ENCODE assay signal across 10 cellular contexts in genomic region chr22:38941488-38941987, GRCh38. TPM values are rescaled to one million over a fixed set of nuclear protein-coding genes. Genes with fewer than 3 reads are reported as not detected.
A peak's percentile ranks its signal among the peaks of the same experiment; 100 is the strongest.
DNase-seq lines count a peak whose midpoint lies in the region; ATAC-seq and TF ChIP-seq lines count a peak whose summit lies in the region.
"Had no signal": no experiment of that assay in that cellular context is flagged by ENCODE, and none has a peak within 500 bp of the region (broad histone marks: within the 10 kb centered on the region; RNA-seq: fewer than 3 reads in every experiment).

No MANE protein-coding gene starts in this region.

- no peaks in the 10 kb centered on the region for H4K20me1 ChIP-seq in H9 (ENCODE audit: control insufficient read depth, insufficient read depth, insufficient read length)

- H3K9me3 ChIP-seq in H9 (ENCODE audit: control insufficient read depth, low read depth, low read length) (no peaks in the 10 kb centered on the region), SJCRH30 (replicated peaks) (no peaks in the 10 kb centered on the region)
- H3K9me3 ChIP-seq: heart left ventricle, SJSA1 had no signal

- no peak overlapping the region for H2BK20ac ChIP-seq in H9 (ENCODE audit: low read depth, low read length, poor library complexity, severe bottlenecking)

- H4K91ac ChIP-seq in H9 (ENCODE audit: insufficient read length, low read depth, low read length), result no peak overlapping the region

- H3K27ac ChIP-seq in H9 (ENCODE audit: insufficient read length, low read depth, low read length), result no peak overlapping the region
- H3K27ac ChIP-seq in SJCRH30, result no peak overlapping the region
- H3K27ac ChIP-seq: SJSA1 had no signal

- peaks cover 35% of the 10 kb centered on the region for H3K4me1 Mint-ChIP-seq in activated T-cell treated with anti-CD3 and anti-CD28 coated beads, Interleukin-2, amount 50 U/mL, for 24 hours (ENCODE audit: low read depth)
- H3K4me1 Mint-ChIP-seq in H9, result peaks cover 10 to 15% of the 10 kb centered on the region in 2 experiments

- DNase-seq in activated effector memory CD4-positive, alpha-beta T cell treated with anti-CD3 and anti-CD28 coated beads, Interleukin-2, amount 50 U/mL, for 16 hours, result peak; percentile 89
- no peak for DNase-seq in activated effector memory CD4-positive, alpha-beta T cell treated with Interleukin-2 at 50 U/mL for 16 hours
- DNase-seq in activated T-cell treated with anti-CD3 and anti-CD28 coated beads, Interleukin-2, amount 50 U/mL, for 24 hours, result peak; percentile 74
- peak; percentile 73 to 78 for DNase-seq in stimulated activated CD4-positive, alpha-beta T cell treated with anti-CD3 and anti-CD28 coated beads, Interleukin-2, amount 100 ng/mL, for 24 hours
- DNase-seq in H9 (no peak), SJCRH30 (no peak), COR-L47 (lab: John Stamatoyannopoulos, UW) (no peak)
- DNase-seq: heart left ventricle had no signal

- peaks cover 54% of the 10 kb centered on the region for H3K27me3 Mint-ChIP-seq in activated T-cell treated with anti-CD3 and anti-CD28 coated beads, Interleukin-2, amount 50 U/mL, for 24 hours
- H3K27me3 Mint-ChIP-seq in H9 (ENCODE audit: low read depth), result peaks cover 30% of the 10 kb centered on the region

- H2BK120ac ChIP-seq in H9 (ENCODE audit: low read depth, low read length, poor library complexity, severe bottlenecking), result no peak overlapping the region

- no CpG with 5 or more reads among the region's 13 CpGs for WGBS in H9 (ENCODE audit: extremely low coverage, insufficient read length, low lambda C conversion rate)

- H3K56ac ChIP-seq in H9 (ENCODE audit: insufficient read length, low read depth, low read length), result no peak overlapping the region

- H2AFZ ChIP-seq in H9 (ENCODE audit: low read length), result no peak overlapping the region

- no peaks in the 10 kb centered on the region for H3K36me3 ChIP-seq in SJCRH30
- H3K36me3 ChIP-seq: heart left ventricle, SJSA1 had no signal

- no peak overlapping the region for H3K18ac ChIP-seq in H9 (ENCODE audit: insufficient read length, low read depth, low read length)

- no peak overlapping the region for H4K5ac ChIP-seq in H9 (ENCODE audit: insufficient read length, low read depth, low read length)

- H3K79me2 ChIP-seq in H9 (ENCODE audit: insufficient read depth, low read length), result no peaks in the 10 kb centered on the region

- peak; percentile 77 for ATAC-seq in HG03439 (IDR thresholded peaks at IDR 0.05; ENCODE audit: unreplicated experiment)

- no peak overlapping the region for H2BK12ac ChIP-seq in H9 (ENCODE audit: insufficient read length, low read depth, low read length)

- H3K9me3 Mint-ChIP-seq in activated T-cell treated with anti-CD3 and anti-CD28 coated beads, Interleukin-2, amount 50 U/mL, for 24 hours, result no peaks in the 10 kb centered on the region
- peaks cover 0 to 5% of the 10 kb centered on the region in 2 experiments; a peak in 2 of 5 replicates for H3K9me3 Mint-ChIP-seq in H9

- no peak overlapping the region for H2BK5ac ChIP-seq in H9 (ENCODE audit: insufficient read length, low read length)

- no peak overlapping the region for H2AK5ac ChIP-seq in H9 (ENCODE audit: insufficient read length, low read length)

- H3K4me2 ChIP-seq in H9 (ENCODE audit: insufficient read depth, insufficient read length, low read length), result no peak overlapping the region

- H3K79me1 ChIP-seq in H9 (ENCODE audit: insufficient read depth, low read depth, low read length, poor library complexity, severe bottlenecking), result no peaks in the 10 kb centered on the region

- H4K8ac ChIP-seq in H9 (replicated peaks; ENCODE audit: insufficient read length, low read depth, low read length), result no peak overlapping the region

- H2BK15ac ChIP-seq in H9 (ENCODE audit: low read depth, low read length), result no peak overlapping the region

- no peak overlapping the region for H3K4me3 ChIP-seq in SJCRH30
- H3K4me3 ChIP-seq: SJSA1 had no signal

- no peak overlapping the region for H3K9ac ChIP-seq in H9 (ENCODE audit: extremely low read depth, insufficient read length, low read length)

- no peaks in the 10 kb centered on the region for H3K36me3 Mint-ChIP-seq in activated T-cell treated with anti-CD3 and anti-CD28 coated beads, Interleukin-2, amount 50 U/mL, for 24 hours (ENCODE audit: low read depth)
- no peaks in the 10 kb centered on the region for H3K36me3 Mint-ChIP-seq in H9 (ENCODE audit: insufficient read depth in 1 of 3, low read depth in 3 of 3)

- no peak overlapping the region for H3K4ac ChIP-seq in H9 (ENCODE audit: low read depth, low read length)

- H3K27me3 ChIP-seq in H9 (ENCODE audit: insufficient read depth, low read length) (no peaks in the 10 kb centered on the region), SJCRH30 (no peaks in the 10 kb centered on the region)

- no peak for TF ChIP-seq CTCF in H9 (conservative IDR thresholded peaks at IDR 0.05)

- H3K14ac ChIP-seq in H9 (ENCODE audit: insufficient read depth, low read length), result no peak overlapping the region

- H3K4me3 Mint-ChIP-seq in activated T-cell treated with anti-CD3 and anti-CD28 coated beads, Interleukin-2, amount 50 U/mL, for 24 hours, result peak overlapping the region; percentile 60
- no peak overlapping the region for H3K4me3 Mint-ChIP-seq in H9

- H3K4me1 ChIP-seq in H9 (ENCODE audit: insufficient read depth, low read length) (no peaks in the 10 kb centered on the region), SJCRH30 (no peaks in the 10 kb centered on the region)
- H3K4me1 ChIP-seq: SJSA1 had no signal

- H3K27ac Mint-ChIP-seq in activated T-cell treated with anti-CD3 and anti-CD28 coated beads, Interleukin-2, amount 50 U/mL, for 24 hours, result peak overlapping the region; percentile 94
- H3K27ac Mint-ChIP-seq in H9, result no peak overlapping the region

- H3T11ph ChIP-seq in H9 (ENCODE audit: low read length), result no peak overlapping the region

- H3K23ac ChIP-seq in H9 (ENCODE audit: insufficient read length, low read depth, low read length), result no peak overlapping the region

- H3K23me2 ChIP-seq in H9 (ENCODE audit: insufficient read length, low read depth, low read length, poor library complexity, severe bottlenecking), result no peaks in the 10 kb centered on the region

RNA-seq across cellular contexts. Expression of gene APOBEC3A, which starts 15.9 kb away (rescaled TPM):
- not detected in 2 replicates for total RNA-seq in H9 (2021)
- total RNA-seq in SJCRH30 (2014; rRNA removed; shearing (Covaris generic)), result not detected in 2 replicates
- total RNA-seq: SJSA1 had no signal

RNA-seq across cellular contexts. Expression of gene APOBEC3B, which starts 40.6 kb away (rescaled TPM):
- total RNA-seq in H9 (2021), result 28.1 and 29.0 TPM in 2 replicates
- 15.8 and 16.6 TPM in 2 replicates for total RNA-seq in SJCRH30 (2014; rRNA removed; shearing (Covaris generic))

Comparison
In these comparisons a context has a peak if more than half of its experiments do, and no peak if none do; other contexts are left out.
1. DNase-seq: peak in activated effector memory CD4-positive, alpha-beta T cell treated with anti-CD3 and anti-CD28 coated beads, Interleukin-2, amount 50 U/mL, for 16 hours (single experiment), activated T-cell treated with anti-CD3 and anti-CD28 coated beads, Interleukin-2, amount 50 U/mL, for 24 hours (single experiment) and stimulated activated CD4-positive, alpha-beta T cell treated with anti-CD3 and anti-CD28 coated beads, Interleukin-2, amount 100 ng/mL, for 24 hours (2 of 2); none in activated effector memory CD4-positive, alpha-beta T cell treated with Interleukin-2 at 50 U/mL for 16 hours (single experiment), H9 (single experiment), SJCRH30 (0 of 2) and COR-L47 (single experiment).